11 cellular contexts compared by ENCODE assay signal in genomic region chr17:67628580-67629013, GRCh38.
DNase-seq lines count a peak whose midpoint lies in the region; ATAC-seq and TF ChIP-seq lines count a peak whose summit lies in the region.
"Had no signal": no experiment of that assay in that cellular context is flagged by ENCODE, and none has a peak within 500 bp of the region (broad histone marks: within the 10 kb centered on the region; RNA-seq: fewer than 3 reads in every experiment).

No MANE protein-coding gene starts in this region.

- no peak overlapping the region for H3K27ac ChIP-seq in mammary epithelial cell (ENCODE audit: insufficient read depth, low read depth, low read length)
- peak overlapping the region; percentile 78 to 89 (median 84) for H3K27ac ChIP-seq in thyroid gland

- dilution Hi-C loops in mammary epithelial cell (cut with HindIII; ENCODE audit: low sequenced_read_pairs) = no loop called here

- BruUV-seq in MCF 10A (replicated peaks; lab: Mats Ljungman, UMichigan) = no TSS peak
- BruUV-seq in mammary epithelial cell (replicated peaks; lab: Mats Ljungman, UMichigan) = no TSS peak

- CTCF ChIA-PET in MCF 10A (lab: Yijun Ruan, JAX) = interaction anchor here (0.5 to 3.6 kb wide), 4 partner anchors 24 to 407 kb away, joined by 3 to 14 read pairs (median 4); no protein-coding TSS in a partner anchor
- CTCF ChIA-PET in mammary epithelial cell (lab: Charles Lee; ENCODE audit: low non-redundant PET) = no interaction called here

- H3K9me3 ChIP-seq in mammary epithelial cell (replicated peaks; ENCODE audit: insufficient read depth, low read length) = no peaks in the 10 kb centered on the region
- H3K9me3 ChIP-seq in thyroid gland = no peaks in the 10 kb centered on the region
- H3K9me3 ChIP-seq: Caco-2 had no signal

- no peaks in the 10 kb centered on the region for H3K79me2 ChIP-seq in mammary epithelial cell (ENCODE audit: insufficient read depth, low read length)

- no peak overlapping the region for H3K9ac ChIP-seq in mammary epithelial cell (ENCODE audit: insufficient read depth, low read length)

- no peaks in the 10 kb centered on the region for H3K9me3 Mint-ChIP-seq in MCF 10A (ENCODE audit: unreplicated experiment)
- H3K9me3 Mint-ChIP-seq: dendritic cell treated with granulocyte-macrophage colony-stimulating factor and Interleukin-4, amounts not matched to agents 40 ng/mL and 50 ng/mL, for 4 days; T-cell had no signal

- ATAC-seq in HG03135 (IDR thresholded peaks at IDR 0.05; ENCODE audit: unreplicated experiment) (no peak), HG03045 (IDR thresholded peaks at IDR 0.05; ENCODE audit: unreplicated experiment) (no peak)

- H3K36me3 ChIP-seq in mammary epithelial cell (ENCODE audit: insufficient read depth, low read length) (no peaks in the 10 kb centered on the region), thyroid gland (no peaks in the 10 kb centered on the region)

- no peaks in the 10 kb centered on the region for H3K27me3 Mint-ChIP-seq in MCF 10A (ENCODE audit: insufficient read depth, unreplicated experiment)
- H3K27me3 Mint-ChIP-seq: dendritic cell treated with granulocyte-macrophage colony-stimulating factor and Interleukin-4, amounts not matched to agents 40 ng/mL and 50 ng/mL, for 4 days; T-cell had no signal

- no peak for TF ChIP-seq POLR2A in thyroid gland (IDR thresholded peaks at IDR 0.05)

- H3K4me1 Mint-ChIP-seq in MCF 10A (ENCODE audit: insufficient read depth, unreplicated experiment) = no peaks in the 10 kb centered on the region

- no peak overlapping the region for H3K4me3 ChIP-seq in mammary epithelial cell (replicated peaks in 1 of 3; ENCODE audit: insufficient read depth in 1 of 3, low read depth in 2 of 3, low read length in 3 of 3)
- no peak overlapping the region for H3K4me3 ChIP-seq in thyroid gland (replicated peaks in 1 of 3)

- TF ChIP-seq CTCF in MCF 10A (IDR thresholded peaks at IDR 0.05; ENCODE audit: unreplicated experiment) = no peak
- TF ChIP-seq CTCF in mammary epithelial cell (conservative IDR thresholded peaks at IDR 0.05 in 1 of 2, IDR thresholded peaks at IDR 0.05 in 1 of 2; ENCODE audit: extremely low read depth in 1 of 2, insufficient read depth in 1 of 2, low read depth in 1 of 2, low read length in 2 of 2) = no peak
- peak in 3 of 6 experiments; percentile 21 to 39 (median 32) for TF ChIP-seq CTCF in thyroid gland (IDR thresholded peaks at IDR 0.05)

- no peak overlapping the region for H3K4me2 ChIP-seq in mammary epithelial cell (ENCODE audit: insufficient read depth, low read depth, low read length)

- H4K20me1 ChIP-seq in mammary epithelial cell (ENCODE audit: insufficient read depth, low read length) = no peaks in the 10 kb centered on the region

- POLR2A ChIA-PET in MCF 10A (lab: Yijun Ruan, JAX) = no interaction called here

- WGBS in mammary epithelial cell (ENCODE audit: low coverage, missing lambda C conversion rate) = 88% methylated on average over 8 of the region's 8 CpGs
- 40 to 51% methylated on average over 5 to 8 of the region's 8 CpGs for WGBS in thyroid gland, 2 donors

- H3K27me3 ChIP-seq in mammary epithelial cell (ENCODE audit: insufficient read depth, low read length) (no peaks in the 10 kb centered on the region), thyroid gland (no peaks in the 10 kb centered on the region)

- DNase-seq in MCF 10A (ENCODE audit: unreplicated experiment) = peak; percentile 8
- DNase-seq in mammary epithelial cell = no peak
- DNase-seq in NOMO-1 treated with DMSO at 0.1 percent for 48 hours (lab: John Stamatoyannopoulos, UW; ENCODE audit: unreplicated experiment) = peak; percentile 4
- peak; percentile 35 for DNase-seq in fibroblast of peridontal ligament (ENCODE audit: extremely low read depth)
- DNase-seq in thyroid gland = peak; percentile 90 to 91
- DNase-seq in activated CD8-positive, alpha-beta memory T cell treated with anti-CD3 and anti-CD28 coated beads, Interleukin-2, amount 50 U/mL, for 4 hours = no peak

- H3K4me1 ChIP-seq in mammary epithelial cell (ENCODE audit: insufficient read depth, low read length) (no peaks in the 10 kb centered on the region), thyroid gland (peaks cover 11 to 27% of the 10 kb centered on the region in 2 donors)

- H3K27ac Mint-ChIP-seq in MCF 10A (ENCODE audit: low read depth, unreplicated experiment) = no peak overlapping the region
- H3K27ac Mint-ChIP-seq: dendritic cell treated with granulocyte-macrophage colony-stimulating factor and Interleukin-4, amounts not matched to agents 40 ng/mL and 50 ng/mL, for 4 days had no signal

- H2AFZ ChIP-seq in mammary epithelial cell (ENCODE audit: low read depth, low read length) = no peak overlapping the region

- intact Hi-C loops in MCF 10A (cut with micrococcal nuclease) (loop anchor here (2.0 kb wide), 1 partner anchor 250 kb away; no protein-coding TSS in a partner anchor), mammary epithelial cell (cut with micrococcal nuclease) (loop anchor here (1.0 kb wide), 1 partner anchor 153 kb away; no protein-coding TSS in a partner anchor), thyroid gland (cut with DNase I) (loop anchor here (5.0 kb wide), 2 partner anchors 151 to 251 kb away; partner anchors contain the start of gene PITPNC1)

- in situ Hi-C loops in mammary epithelial cell (cut with MboI; ENCODE audit: low sequenced_read_pairs in 2 of 2) = no loop called here

- no peaks in the 10 kb centered on the region for H3K36me3 Mint-ChIP-seq in MCF 10A (ENCODE audit: insufficient read depth, unreplicated experiment)

- H3K4me3 Mint-ChIP-seq in MCF 10A (ENCODE audit: unreplicated experiment) = no peak overlapping the region
- H3K4me3 Mint-ChIP-seq: dendritic cell treated with granulocyte-macrophage colony-stimulating factor and Interleukin-4, amounts not matched to agents 40 ng/mL and 50 ng/mL, for 4 days; T-cell had no signal

Comparison
In these comparisons a context has a peak if more than half of its experiments do, and no peak if none do; other contexts are left out.
1. DNase-seq: peak in MCF 10A (single experiment), NOMO-1 treated with DMSO at 0.1 percent for 48 hours (single experiment), fibroblast of peridontal ligament (single experiment) and thyroid gland (2 of 2); none in mammary epithelial cell (single experiment) and activated CD8-positive, alpha-beta memory T cell treated with anti-CD3 and anti-CD28 coated beads, Interleukin-2, amount 50 U/mL, for 4 hours (single experiment).